15 cellular contexts compared by ENCODE assay signal in the genomic region with DNA sequence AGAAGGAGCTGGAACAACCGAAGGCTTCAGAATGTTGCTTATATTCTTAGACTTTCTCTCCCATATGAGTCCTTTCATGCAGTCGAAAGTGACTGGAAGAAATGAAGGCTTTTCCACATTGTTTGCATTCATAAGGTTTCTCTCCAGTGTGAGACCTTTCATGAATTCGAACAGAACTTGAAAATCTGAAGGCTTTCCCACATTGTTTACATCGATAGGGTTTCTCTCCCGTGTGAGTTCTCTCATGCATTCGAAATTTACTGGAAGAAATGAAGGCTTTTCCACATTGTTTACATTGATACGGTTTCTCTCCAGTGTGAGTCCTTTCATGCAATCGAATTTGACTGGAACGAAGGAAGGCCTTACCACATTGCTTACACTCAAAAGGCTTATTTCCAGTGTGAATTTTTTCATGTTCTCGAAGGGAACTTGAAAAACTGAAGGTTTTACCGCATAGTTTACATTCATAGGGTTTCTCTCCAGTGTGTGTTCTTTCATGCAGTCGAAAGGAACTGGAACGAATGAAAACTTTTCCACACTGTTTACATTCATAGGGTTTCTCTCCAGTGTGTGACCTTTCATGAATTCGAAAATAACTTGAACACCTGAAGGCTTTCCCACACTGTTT. TPM values are rescaled to one million over a fixed set of nuclear protein-coding genes. Genes with fewer than 3 reads are reported as not detected.
A peak's percentile ranks its signal among the peaks of the same experiment; 100 is the strongest.
DNase-seq lines count a peak whose midpoint lies in the region; ATAC-seq and TF ChIP-seq lines count a peak whose summit lies in the region.
"Had no signal": no experiment of that assay in that cellular context is flagged by ENCODE, and none has a peak within 500 bp of the region (broad histone marks: within the 10 kb centered on the region; RNA-seq: fewer than 3 reads in every experiment).

No MANE protein-coding gene starts in this region.

- H3K18ac ChIP-seq in mesendoderm (ENCODE audit: low read length): no peak overlapping the region

- no peak overlapping the region for H2AK5ac ChIP-seq in mesendoderm (ENCODE audit: low read length)

- no peak overlapping the region for H2BK15ac ChIP-seq in mesendoderm (replicated peaks; ENCODE audit: low read depth)

- TF ChIP-seq RAD21 in liver (IDR thresholded peaks at IDR 0.05): no peak

- no peak overlapping the region for H2BK120ac ChIP-seq in mesendoderm (ENCODE audit: low read depth, low read length)

- H3K4me3 ChIP-seq in liver (ENCODE audit: low read depth in 1 of 3, low read length in 3 of 3): peak overlapping the region in 2 of 3 donors; percentile 38 to 53
- no peak overlapping the region for H3K4me3 ChIP-seq in right lobe of liver
- H3K4me3 ChIP-seq in adipocyte (ENCODE audit: low read length): peak overlapping the region; percentile 74
- H3K4me3 ChIP-seq in mesendoderm (ENCODE audit: low read length): peak overlapping the region; percentile 33

- H3K27me3 ChIP-seq in liver (ENCODE audit: control insufficient read depth in 4 of 4, insufficient read depth in 4 of 4, low read length in 3 of 4): no peaks in the 10 kb centered on the region
- H3K27me3 ChIP-seq in right lobe of liver: no peaks in the 10 kb centered on the region
- H3K27me3 ChIP-seq in adipocyte (replicated peaks; ENCODE audit: control insufficient read depth, insufficient read depth, low read length): no peaks in the 10 kb centered on the region
- no peaks in the 10 kb centered on the region for H3K27me3 ChIP-seq in mesendoderm (ENCODE audit: insufficient read depth, low read length, poor library complexity)

- H3K4me1 ChIP-seq in liver (ENCODE audit: control insufficient read depth in 4 of 4, insufficient read depth in 4 of 4, low read length in 3 of 4) (no peaks in the 10 kb centered on the region), right lobe of liver (no peaks in the 10 kb centered on the region), adipocyte (ENCODE audit: control insufficient read depth, insufficient read depth, low read length) (no peaks in the 10 kb centered on the region), mesendoderm (ENCODE audit: control insufficient read depth, low read depth, low read length) (no peaks in the 10 kb centered on the region)

- H3K79me1 ChIP-seq in mesendoderm (ENCODE audit: low read length): no peaks in the 10 kb centered on the region

- no peaks in the 10 kb centered on the region for H3K79me2 ChIP-seq in mesendoderm (ENCODE audit: control insufficient read depth, insufficient read depth, low read length)

- H3K27ac ChIP-seq in liver (ENCODE audit: low read depth in 1 of 2, low read length in 2 of 2) (no peak overlapping the region), right lobe of liver (no peak overlapping the region), mesendoderm (ENCODE audit: low read depth, low read length) (no peak overlapping the region)

- 96% methylated on average over 14 of the region's 14 CpGs for WGBS in liver
- 87% methylated on average over 14 of the region's 14 CpGs for WGBS in right lobe of liver (ENCODE audit: insufficient coverage, low coverage, low lambda C conversion rate, missing lambda C conversion rate)
- WGBS in mesendoderm (ENCODE audit: extremely low coverage, insufficient coverage, low lambda C conversion rate): no CpG with 5 or more reads among the region's 14 CpGs

- H4K8ac ChIP-seq in mesendoderm (ENCODE audit: low read depth, low read length): no peak overlapping the region

- H2BK5ac ChIP-seq in mesendoderm (ENCODE audit: low read length): no peak overlapping the region

- peaks cover 0 to 15% (median 9%) of the 10 kb centered on the region in 4 donors for H3K36me3 ChIP-seq in liver (ENCODE audit: control insufficient read depth in 4 of 4, insufficient read depth in 3 of 4, low read depth in 1 of 4, low read length in 3 of 4)
- peaks cover 0 to 12% (median 0%) of the 10 kb centered on the region in 4 donors for H3K36me3 ChIP-seq in right lobe of liver
- peaks cover 78% of the 10 kb centered on the region for H3K36me3 ChIP-seq in adipocyte (ENCODE audit: control insufficient read depth, insufficient read depth, low read length, severe bottlenecking)
- peaks cover 6% of the 10 kb centered on the region for H3K36me3 ChIP-seq in mesendoderm (ENCODE audit: control insufficient read depth, insufficient read depth, low read length)

- H3K9me3 ChIP-seq in liver (ENCODE audit: control insufficient read depth in 4 of 4, low read length in 3 of 4) (peaks cover 52 to 79% (median 62%) of the 10 kb centered on the region in 4 donors), right lobe of liver (peaks cover 0 to 48% (median 21%) of the 10 kb centered on the region in 4 donors), adipocyte (ENCODE audit: control insufficient read depth, low read length) (peaks cover 100% of the 10 kb centered on the region)

- no peak overlapping the region for H3K23ac ChIP-seq in mesendoderm (ENCODE audit: low read length)

- no peak for TF ChIP-seq CTCF in liver (IDR thresholded peaks at IDR 0.05; ENCODE audit: low read depth, low read length, missing input control)
- TF ChIP-seq CTCF in right lobe of liver (IDR thresholded peaks at IDR 0.05): no peak

- no peak overlapping the region for H3K4ac ChIP-seq in mesendoderm (ENCODE audit: low read depth, low read length)

- H3K4me2 ChIP-seq in mesendoderm (ENCODE audit: low read length): no peak overlapping the region
- H3K4me2 ChIP-seq: SK-N-SH had no signal

- no peak overlapping the region for H3K56ac ChIP-seq in mesendoderm (ENCODE audit: low read length)

- no peak for TF ChIP-seq POLR2A in right lobe of liver (IDR thresholded peaks at IDR 0.05)

- no peak overlapping the region for H4K5ac ChIP-seq in mesendoderm (ENCODE audit: low read length)

- no peak for ATAC-seq in right lobe of liver
- ATAC-seq in HG03442 (IDR thresholded peaks at IDR 0.05; ENCODE audit: unreplicated experiment): no peak
- no peak for ATAC-seq in GM18520 (IDR thresholded peaks at IDR 0.05; ENCODE audit: unreplicated experiment)
- ATAC-seq in GM19455 (IDR thresholded peaks at IDR 0.05; ENCODE audit: unreplicated experiment): no peak
- ATAC-seq: Panc1 had no signal

- DNase-seq in right lobe of liver (no peak), adipocyte (ENCODE audit: low read depth) (no peak), mesendoderm (peak; percentile 19), Ammon's horn (ENCODE audit: low spot score) (no peak)
- DNase-seq: CD4-positive, CD25-positive, alpha-beta regulatory T cell; H9; NCI-H2107; NCI-H69; Right ventricle myocardium superior; SK-N-SH had no signal

- intact Hi-C loops in right lobe of liver (cut with DNase I): no loop called here

- H3K9ac ChIP-seq in liver (ENCODE audit: low read depth in 1 of 2, low read length in 2 of 2) (no peak overlapping the region), adipocyte (ENCODE audit: low read length) (no peak overlapping the region), mesendoderm (ENCODE audit: low read length) (no peak overlapping the region)
- H3K9ac ChIP-seq: SK-N-SH had no signal

TF ChIP-seq in liver, 16 proteins besides CTCF, POLR2A, EP300 and RAD21 (continues in another document):
- no peak for TF ChIP-seq YY1 (IDR thresholded peaks at IDR 0.05)
- TF ChIP-seq, protein P1, sequence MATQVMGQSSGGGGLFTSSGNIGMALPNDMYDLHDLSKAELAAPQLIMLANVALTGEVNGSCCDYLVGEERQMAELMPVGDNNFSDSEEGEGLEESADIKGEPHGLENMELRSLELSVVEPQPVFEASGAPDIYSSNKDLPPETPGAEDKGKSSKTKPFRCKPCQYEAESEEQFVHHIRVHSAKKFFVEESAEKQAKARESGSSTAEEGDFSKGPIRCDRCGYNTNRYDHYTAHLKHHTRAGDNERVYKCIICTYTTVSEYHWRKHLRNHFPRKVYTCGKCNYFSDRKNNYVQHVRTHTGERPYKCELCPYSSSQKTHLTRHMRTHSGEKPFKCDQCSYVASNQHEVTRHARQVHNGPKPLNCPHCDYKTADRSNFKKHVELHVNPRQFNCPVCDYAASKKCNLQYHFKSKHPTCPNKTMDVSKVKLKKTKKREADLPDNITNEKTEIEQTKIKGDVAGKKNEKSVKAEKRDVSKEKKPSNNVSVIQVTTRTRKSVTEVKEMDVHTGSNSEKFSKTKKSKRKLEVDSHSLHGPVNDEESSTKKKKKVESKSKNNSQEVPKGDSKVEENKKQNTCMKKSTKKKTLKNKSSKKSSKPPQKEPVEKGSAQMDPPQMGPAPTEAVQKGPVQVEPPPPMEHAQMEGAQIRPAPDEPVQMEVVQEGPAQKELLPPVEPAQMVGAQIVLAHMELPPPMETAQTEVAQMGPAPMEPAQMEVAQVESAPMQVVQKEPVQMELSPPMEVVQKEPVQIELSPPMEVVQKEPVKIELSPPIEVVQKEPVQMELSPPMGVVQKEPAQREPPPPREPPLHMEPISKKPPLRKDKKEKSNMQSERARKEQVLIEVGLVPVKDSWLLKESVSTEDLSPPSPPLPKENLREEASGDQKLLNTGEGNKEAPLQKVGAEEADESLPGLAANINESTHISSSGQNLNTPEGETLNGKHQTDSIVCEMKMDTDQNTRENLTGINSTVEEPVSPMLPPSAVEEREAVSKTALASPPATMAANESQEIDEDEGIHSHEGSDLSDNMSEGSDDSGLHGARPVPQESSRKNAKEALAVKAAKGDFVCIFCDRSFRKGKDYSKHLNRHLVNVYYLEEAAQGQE (IDR thresholded peaks at IDR 0.05): no peak
- no peak for TF ChIP-seq TAF1 (conservative IDR thresholded peaks at IDR 0.05)
- no peak for TF ChIP-seq NR2F2 (IDR thresholded peaks at IDR 0.05)
- TF ChIP-seq, protein P2, sequence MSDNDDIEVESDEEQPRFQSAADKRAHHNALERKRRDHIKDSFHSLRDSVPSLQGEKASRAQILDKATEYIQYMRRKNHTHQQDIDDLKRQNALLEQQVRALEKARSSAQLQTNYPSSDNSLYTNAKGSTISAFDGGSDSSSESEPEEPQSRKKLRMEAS (IDR thresholded peaks at IDR 0.05): no peak
- TF ChIP-seq JUND (IDR thresholded peaks at IDR 0.05): no peak
- TF ChIP-seq ATF3 (IDR thresholded peaks at IDR 0.05): no peak

RNA-seq across cellular contexts. Expression of gene ZNF14, which starts 21.5 kb away (rescaled TPM):
- 1 to 10 TPM; 1.4 to 2.6 TPM for total RNA-seq in liver
- under 1 TPM; 0.28 to 0.37 TPM for polyA plus RNA-seq in liver
- total RNA-seq in right lobe of liver: under 1 TPM; 0.25 to 0.67 (median 0.41) TPM
- 2.0 TPM for polyA plus RNA-seq in mesendoderm (2013, experiment 1 of 2)
- 2.2 TPM for polyA plus RNA-seq in mesendoderm (2013, experiment 2 of 2)

RNA-seq across cellular contexts. Expression of gene ZNF101, which starts 42.8 kb away (rescaled TPM):
- 1 to 10 TPM; 4.6 to 6.9 TPM for total RNA-seq in liver
- polyA plus RNA-seq in liver: 1 to 10 TPM; 1.5 to 2.4 TPM
- total RNA-seq in right lobe of liver: 1 to 10 TPM; 1.7 to 5.1 (median 3.0) TPM
- 38.5 TPM for polyA plus RNA-seq in mesendoderm (2013, experiment 1 of 2)
- 35.3 TPM for polyA plus RNA-seq in mesendoderm (2013, experiment 2 of 2)

RNA-seq across cellular contexts. Expression of gene ATP13A1, which starts 47.9 kb away (rescaled TPM):
- total RNA-seq in liver: 10 to 100 TPM; 18.8 to 36.5 TPM
- polyA plus RNA-seq in liver: 10 to 100 TPM; 15.1 to 22.1 TPM
- 100 to 1,000 TPM in 1 of 6 experiments, 10 to 100 TPM in 5; 26.3 to 159 (median 28.0) TPM for total RNA-seq in right lobe of liver
- polyA plus RNA-seq in mesendoderm (2013, experiment 1 of 2): 37.8 TPM
- 36.4 TPM for polyA plus RNA-seq in mesendoderm (2013, experiment 2 of 2)

Comparison
In these comparisons a context has a peak if more than half of its experiments do, and no peak if none do; other contexts are left out.
1. H3K4me3 ChIP-seq: peak in liver (2 of 3), adipocyte (single experiment) and mesendoderm (single experiment); none in right lobe of liver (0 of 3).